20 cellular contexts compared by ENCODE assay signal in genomic region chr4:181582595-181582994, GRCh38.
A peak's percentile ranks its signal among the peaks of the same experiment; 100 is the strongest.
DNase-seq lines count a peak whose midpoint lies in the region; ATAC-seq, FAIRE-seq and TF ChIP-seq lines count a peak whose summit lies in the region.
"Had no signal": no experiment of that assay in that cellular context is flagged by ENCODE, and none has a peak within 500 bp of the region (broad histone marks: within the 10 kb centered on the region; RNA-seq: fewer than 3 reads in every experiment).

No MANE protein-coding gene starts in this region.

- H3K4me1 Mint-ChIP-seq in activated CD4-positive, alpha-beta T cell treated with anti-CD3 and anti-CD28 coated beads for 36 hours: no peaks in the 10 kb centered on the region
- H3K4me1 Mint-ChIP-seq: activated B cell treated with CpG ODN at 0.5 μM for 24 hours; activated naive CD4-positive, alpha-beta T cell treated with anti-CD3 and anti-CD28 coated beads, Interleukin-2, amount 10 ng/mL, durations not matched to agents 7 days and 5 days; CD8-positive, alpha-beta memory T cell had no signal

- CTCF ChIA-PET in activated CD4-positive, alpha-beta T cell treated with anti-CD3 and anti-CD28 coated beads for 36 hours (lab: Charles Lee): no interaction called here

- H3K27ac ChIP-seq in small intestine (ENCODE audit: low read depth in 1 of 2, low read length in 1 of 2): no peak overlapping the region
- H3K27ac ChIP-seq: A549 had no signal

- H3K36me3 ChIP-seq in small intestine (ENCODE audit: control insufficient read depth in 2 of 2, insufficient read depth in 2 of 2, low read length in 2 of 2): no peaks in the 10 kb centered on the region

- no peak for FAIRE-seq in small intestine (lab: Jason Lieb, UNC)
- FAIRE-seq: A549, islet of Langerhans had no signal

- H3K4me3 ChIP-seq in cardiac fibroblast (replicated peaks in 1 of 2; ENCODE audit: low read depth in 2 of 2, low read length in 2 of 2) (no peak overlapping the region), small intestine (ENCODE audit: low read depth in 1 of 2, low read length in 2 of 2) (no peak overlapping the region)
- H3K4me3 ChIP-seq: A549 had no signal

- H3K36me3 Mint-ChIP-seq in activated CD4-positive, alpha-beta T cell treated with anti-CD3 and anti-CD28 coated beads for 36 hours (ENCODE audit: low read depth): no peaks in the 10 kb centered on the region
- H3K36me3 Mint-ChIP-seq: activated naive CD4-positive, alpha-beta T cell treated with anti-CD3 and anti-CD28 coated beads, Interleukin-2, amount 10 ng/mL, durations not matched to agents 7 days and 5 days had no signal

- no peak for ATAC-seq in activated CD4-positive, alpha-beta T cell treated with anti-CD3 and anti-CD28 coated beads for 36 hours
- no peak for ATAC-seq in GM18498 (IDR thresholded peaks at IDR 0.05; ENCODE audit: unreplicated experiment)
- ATAC-seq: A549 had no signal

- no peak overlapping the region for H3K27ac Mint-ChIP-seq in activated CD4-positive, alpha-beta T cell treated with anti-CD3 and anti-CD28 coated beads for 36 hours
- H3K27ac Mint-ChIP-seq: activated B cell treated with CpG ODN at 0.5 μM for 24 hours; activated naive CD4-positive, alpha-beta T cell treated with anti-CD3 and anti-CD28 coated beads, Interleukin-2, amount 10 ng/mL, durations not matched to agents 7 days and 5 days; CD8-positive, alpha-beta memory T cell had no signal

- 86 to 93% (median 93%) methylated on average over 4 of the region's 4 CpGs for WGBS in small intestine, 3 donors

- H3K4me3 Mint-ChIP-seq in activated CD4-positive, alpha-beta T cell treated with anti-CD3 and anti-CD28 coated beads for 36 hours: no peak overlapping the region
- H3K4me3 Mint-ChIP-seq: activated B cell treated with CpG ODN at 0.5 μM for 24 hours; activated naive CD4-positive, alpha-beta T cell treated with anti-CD3 and anti-CD28 coated beads, Interleukin-2, amount 10 ng/mL, durations not matched to agents 7 days and 5 days; CD8-positive, alpha-beta memory T cell had no signal

- no peaks in the 10 kb centered on the region for H3K4me1 ChIP-seq in small intestine (ENCODE audit: control insufficient read depth in 2 of 2, insufficient read depth in 1 of 2, low read depth in 1 of 2, low read length in 1 of 2)
- H3K4me1 ChIP-seq: A549 had no signal

- no peaks in the 10 kb centered on the region for H3K9me3 ChIP-seq in small intestine (ENCODE audit: control insufficient read depth, low read depth)
- H3K9me3 ChIP-seq: A549 had no signal

- TF ChIP-seq CTCF in LNCAP (IDR thresholded peaks at IDR 0.05) (peak; percentile 31; the same call in 1 of the 2 replicates), cardiac fibroblast (IDR thresholded peaks at IDR 0.05; ENCODE audit: low read depth, low read length) (peak; percentile 9)

- intact Hi-C loops in activated CD4-positive, alpha-beta T cell treated with anti-CD3 and anti-CD28 coated beads for 36 hours (cut with DNase I, micrococcal nuclease): no loop called here
- intact Hi-C loops in posterior cingulate gyrus (cut with DNase I): no loop called here

- H3K27me3 Mint-ChIP-seq in activated CD4-positive, alpha-beta T cell treated with anti-CD3 and anti-CD28 coated beads for 36 hours: no peaks in the 10 kb centered on the region
- H3K27me3 Mint-ChIP-seq: activated B cell treated with CpG ODN at 0.5 μM for 24 hours; activated naive CD4-positive, alpha-beta T cell treated with anti-CD3 and anti-CD28 coated beads, Interleukin-2, amount 10 ng/mL, durations not matched to agents 7 days and 5 days; CD8-positive, alpha-beta memory T cell had no signal

- DNase-seq in activated CD4-positive, alpha-beta T cell treated with anti-CD3 and anti-CD28 coated beads for 36 hours: peak; percentile 17
- DNase-seq in activated CD4-positive, alpha-beta T cell treated with anti-CD3 and anti-CD28 coated beads for 4 hours: no peak
- DNase-seq in cardiac fibroblast (ENCODE audit: low read depth in 2 of 2) (no peak), small intestine (peak; percentile 5), NCI-H510A (lab: John Stamatoyannopoulos, UW) (no peak), posterior cingulate gyrus (no peak)
- DNase-seq: activated B cell treated with CpG ODN at 0.5 μM for 24 hours; activated naive CD4-positive, alpha-beta T cell treated with anti-CD3 and anti-CD28 coated beads, Interleukin-2, amount 10 ng/mL, durations not matched to agents 7 days and 5 days; CD8-positive, alpha-beta memory T cell; dermis blood vessel endothelial cell; GDM1; mesenchymal stem cell; MM.1S; NCI-H1930; NCI-H524; stimulated activated CD4-positive, alpha-beta T cell treated with anti-CD3 and anti-CD28 coated beads, Interleukin-4, amount 100 ng/mL, for 24 hours had no signal

- peaks cover 5% of the 10 kb centered on the region for H3K9me3 Mint-ChIP-seq in activated CD4-positive, alpha-beta T cell treated with anti-CD3 and anti-CD28 coated beads for 36 hours (ENCODE audit: low read depth)

- POLR2A ChIA-PET in activated CD4-positive, alpha-beta T cell treated with anti-CD3 and anti-CD28 coated beads for 36 hours (lab: Charles Lee): no interaction called here

- H3K27me3 ChIP-seq in small intestine (ENCODE audit: control insufficient read depth in 2 of 2, insufficient read depth in 2 of 2, low read length in 2 of 2): no peaks in the 10 kb centered on the region

Comparison
In these comparisons a context has a peak if more than half of its experiments do, and no peak if none do; other contexts are left out.
1. DNase-seq: peak in activated CD4-positive, alpha-beta T cell treated with anti-CD3 and anti-CD28 coated beads for 36 hours (single experiment) and small intestine (single experiment); none in activated CD4-positive, alpha-beta T cell treated with anti-CD3 and anti-CD28 coated beads for 4 hours (0 of 2), cardiac fibroblast (0 of 2), NCI-H510A (single experiment) and posterior cingulate gyrus (0 of 10).